In genomic region chr2:195252018-195252417, GRCh38 we compare ENCODE assay signal across 22 cellular contexts.
A peak's percentile ranks its signal among the peaks of the same experiment; 100 is the strongest.
DNase-seq lines count a peak whose midpoint lies in the region; FAIRE-seq and TF ChIP-seq lines count a peak whose summit lies in the region.
"Had no signal": no experiment of that assay in that cellular context is flagged by ENCODE, and none has a peak within 500 bp of the region (broad histone marks: within the 10 kb centered on the region; RNA-seq: fewer than 3 reads in every experiment).

No MANE protein-coding gene starts in this region.

- no peak overlapping the region for H3K4me3 ChIP-seq in H1 (ENCODE audit: extremely low read depth in 1 of 4, insufficient read depth in 2 of 4, low read depth in 3 of 4, low read length in 4 of 4)
- H3K4me3 ChIP-seq: ascending aorta, BLaER1, left lung, transverse colon had no signal

- no peak overlapping the region for H2BK12ac ChIP-seq in H1 (ENCODE audit: low read depth, low read length)

- 0 out of 7 replicates have a peak, but pooled peaks cover 0 to 2% (median 0%) of the 10 kb centered on the region in 4 experiments for H3K4me1 ChIP-seq in H1 (replicated peaks in 1 of 4; ENCODE audit: control insufficient read depth in 3 of 4, insufficient read depth in 4 of 4, low read length in 3 of 4)
- H3K4me1 ChIP-seq: ascending aorta, BLaER1, left lung, transverse colon had no signal

- DNase-seq in NCI-H2171 treated with DMSO at 0.1 percent for 48 hours (lab: John Stamatoyannopoulos, UW) (peak; percentile 38), NCI-H2171 (lab: John Stamatoyannopoulos, UW) (no peak), M059J (ENCODE audit: low read depth) (peak; percentile 5), H1 (ENCODE audit: low read depth in 1 of 2, low spot score in 2 of 2) (peak; percentile 33 to 45), renal cortical epithelial cell (ENCODE audit: low read depth) (peak; percentile 33), AG20443 (ENCODE audit: low spot score) (no peak), iPS-NIHi11 (ENCODE audit: low spot score) (no peak), AG08395 (ENCODE audit: low spot score) (no peak)
- DNase-seq: activated CD4-positive, alpha-beta memory T cell treated with anti-CD3 and anti-CD28 coated beads for 36 hours; activated naive CD8-positive, alpha-beta T cell treated with anti-CD3 and anti-CD28 coated beads for 36 hours; COR-L47; IMR-90; left lung; naive B cell; NCI-H524 treated with DMSO at 0.1 percent for 48 hours; nucleus accumbens; stimulated activated CD4-positive, alpha-beta T cell treated with anti-CD3 and anti-CD28 coated beads, Interleukin-1b, Interleukin-23, amount 100 ng/mL, for 48 hours; T1000; transverse colon had no signal

- H4K5ac ChIP-seq in H1 (ENCODE audit: insufficient read length, low read depth, low read length) = no peak overlapping the region

- H3K18ac ChIP-seq in H1 (ENCODE audit: extremely low read depth, low read length) = no peak overlapping the region

- no peak overlapping the region for H3K14ac ChIP-seq in H1 (ENCODE audit: insufficient read length)

- no peak overlapping the region for H2AK5ac ChIP-seq in H1 (ENCODE audit: low read depth, low read length)

- H3K4me2 ChIP-seq in H1 (ENCODE audit: insufficient read depth in 1 of 2, low read depth in 2 of 2, low read length in 2 of 2) = no peak overlapping the region
- H3K4me2 ChIP-seq: BLaER1 had no signal

- no peaks in the 10 kb centered on the region for H3K36me3 ChIP-seq in H1 (ENCODE audit: control insufficient read depth in 2 of 4, insufficient read depth in 4 of 4, low read length in 3 of 4)
- H3K36me3 ChIP-seq: ascending aorta, BLaER1, left lung, transverse colon had no signal

- no peak overlapping the region for H3K27ac ChIP-seq in H1 (ENCODE audit: low read depth, low read length)
- H3K27ac ChIP-seq: ascending aorta, BLaER1, left lung, transverse colon had no signal

- peak; percentile 18 to 47 (median 43) for TF ChIP-seq CTCF in H1 (IDR thresholded peaks at IDR 0.05; ENCODE audit: control extremely low read depth in 1 of 3, insufficient read depth in 1 of 3, low read depth in 1 of 3, low read length in 3 of 3)

- no peak overlapping the region for H2BK15ac ChIP-seq in H1 (ENCODE audit: low read length)

- no peak overlapping the region for H3K9ac ChIP-seq in H1 (replicated peaks in 1 of 4; ENCODE audit: extremely low read depth in 1 of 4, low read depth in 3 of 4, low read length in 3 of 4)
- H3K9ac ChIP-seq: BLaER1 had no signal

- no peaks in the 10 kb centered on the region for H3K27me3 ChIP-seq in H1 (replicated peaks in 1 of 4; ENCODE audit: control insufficient read depth in 3 of 4, extremely low read depth in 1 of 4, insufficient read depth in 3 of 4, low read length in 3 of 4)
- H3K27me3 ChIP-seq: ascending aorta, BLaER1, left lung, transverse colon had no signal

- TF ChIP-seq POLR2A in H1 (IDR thresholded peaks at IDR 0.05; ENCODE audit: control extremely low read depth in 1 of 2, low read depth in 2 of 2, low read length in 2 of 2) = no peak

- no peak overlapping the region for H2BK120ac ChIP-seq in H1 (replicated peaks; ENCODE audit: low read depth, low read length)

- CTCF ChIA-PET in H1 (lab: Charles Lee; ENCODE audit: partially characterized antibody) = no interaction called here

- no peaks in the 10 kb centered on the region for H3K79me1 ChIP-seq in H1 (ENCODE audit: low read depth, low read length)

- H3K23me2 ChIP-seq in H1 (ENCODE audit: low read depth, low read length) = no peaks in the 10 kb centered on the region

- H3K4ac ChIP-seq in H1 (replicated peaks; ENCODE audit: insufficient read length, low read depth, low read length) = no peak overlapping the region

- no peak for TF ChIP-seq EP300 in H1 (IDR thresholded peaks at IDR 0.05; ENCODE audit: borderline replicate concordance in 1 of 2, low read depth in 2 of 2, low read length in 2 of 2)

- no peaks in the 10 kb centered on the region for H3K9me3 ChIP-seq in H1 (ENCODE audit: insufficient read depth in 2 of 2, low read depth in 1 of 2, low read length in 1 of 2)
- H3K9me3 ChIP-seq: ascending aorta, BLaER1, transverse colon had no signal

- H3K79me2 ChIP-seq in H1 (ENCODE audit: control insufficient read depth in 1 of 2, insufficient read depth in 2 of 2, low read length in 2 of 2) = no peaks in the 10 kb centered on the region

- no peak for FAIRE-seq in H1 (lab: Jason Lieb, UNC)
- FAIRE-seq: A204.1 had no signal

- WGBS in H1 (ENCODE audit: extremely low coverage in 1 of 2, insufficient coverage in 1 of 2, insufficient read length in 1 of 2, insufficient replicate concordance in 2 of 2, low coverage in 1 of 2, low lambda C conversion rate in 2 of 2, missing lambda C conversion rate in 1 of 2), 2 experiments = 60% methylated on average over 3 of the region's 3 CpGs; no CpG with 5 or more reads in 1 of the 2 experiments

- POLR2A ChIA-PET in H1 (lab: Charles Lee; ENCODE audit: partially characterized antibody) = interaction anchor here (0.7 kb wide), 1 partner anchor 18 kb away, joined by 3 read pairs; no protein-coding TSS in a partner anchor

- no peak overlapping the region for H4K91ac ChIP-seq in H1 (replicated peaks; ENCODE audit: insufficient read length, low read length)

- H3K56ac ChIP-seq in H1 (replicated peaks; ENCODE audit: insufficient read length, low read depth, low read length) = no peak overlapping the region

- H2BK20ac ChIP-seq in H1 (ENCODE audit: low read length) = no peak overlapping the region

- no peak overlapping the region for H2BK5ac ChIP-seq in H1 (ENCODE audit: low read depth, low read length)

- H3K23ac ChIP-seq in H1 (ENCODE audit: insufficient read length) = no peak overlapping the region

- H4K20me1 ChIP-seq in H1 (replicated peaks in 1 of 2; ENCODE audit: control insufficient read depth in 1 of 2, insufficient read depth in 2 of 2, low read length in 2 of 2) = no peaks in the 10 kb centered on the region
- H4K20me1 ChIP-seq: BLaER1 had no signal

- H4K8ac ChIP-seq in H1 (ENCODE audit: extremely low read depth, insufficient read depth, low read length) = no peak overlapping the region

- H2AFZ ChIP-seq in H1 (ENCODE audit: low read length) = no peak overlapping the region

- peak; percentile 69 to 80 for TF ChIP-seq RAD21 in H1 (IDR thresholded peaks at IDR 0.05 in 1 of 2, conservative IDR thresholded peaks at IDR 0.05 in 1 of 2; ENCODE audit: low read depth in 2 of 2, low read length in 2 of 2)

TF ChIP-seq in H1, 55 proteins besides CTCF, POLR2A, EP300 and RAD21:
- TF ChIP-seq BRCA1 (IDR thresholded peaks at IDR 0.05; ENCODE audit: low read depth, low read length) (no peak), KDM1A (IDR thresholded peaks at IDR 0.05; ENCODE audit: borderline replicate concordance, low read length) (no peak), SP4 (IDR thresholded peaks at IDR 0.05; ENCODE audit: low read length) (no peak), SUZ12 (IDR thresholded peaks at IDR 0.05; ENCODE audit: low read length) (no peak)

Comparison
In these comparisons a context has a peak if more than half of its experiments do, and no peak if none do; other contexts are left out.
1. DNase-seq: peak in NCI-H2171 treated with DMSO at 0.1 percent for 48 hours (single experiment), M059J (single experiment), H1 (2 of 2) and renal cortical epithelial cell (single experiment); none in NCI-H2171 (single experiment), AG20443 (single experiment), iPS-NIHi11 (single experiment) and AG08395 (single experiment).